ENCODE assay signal across 9 cellular contexts in genomic region chr7:17302575-17303142, GRCh38. TPM values are rescaled to one million over a fixed set of nuclear protein-coding genes. Genes with fewer than 3 reads are reported as not detected.
DNase-seq lines count a peak whose midpoint lies in the region; ATAC-seq, FAIRE-seq and TF ChIP-seq lines count a peak whose summit lies in the region.
"Had no signal": no experiment of that assay in that cellular context is flagged by ENCODE, and none has a peak within 500 bp of the region (broad histone marks: within the 10 kb centered on the region; RNA-seq: fewer than 3 reads in every experiment).

No MANE protein-coding gene starts in this region.

- peak; percentile 84 for FAIRE-seq in small intestine (lab: Jason Lieb, UNC)

- no peak overlapping the region for H3K27ac ChIP-seq in MM.1S (ENCODE audit: low read length)
- no peak overlapping the region for H3K27ac ChIP-seq in coronary artery
- no peak overlapping the region for H3K27ac ChIP-seq in small intestine (ENCODE audit: low read depth in 1 of 2, low read length in 1 of 2)
- H3K27ac ChIP-seq: 22Rv1 had no signal

- no peak overlapping the region for H3K9ac ChIP-seq in MM.1S (ENCODE audit: low read length)

- H3K4me3 ChIP-seq in MM.1S (ENCODE audit: low read length) (0 out of 2 replicates have a peak overlapping the region, but pooled peaks have one; percentile 12), coronary artery (peak overlapping the region; percentile 99), small intestine (ENCODE audit: low read depth in 1 of 2, low read length in 2 of 2) (no peak overlapping the region)

- peak overlapping the region; percentile 40 for H3K4me2 ChIP-seq in MM.1S (ENCODE audit: low read depth, low read length)

- H3K9me3 ChIP-seq in MM.1S (replicated peaks; ENCODE audit: insufficient read depth, low read length), result no peaks in the 10 kb centered on the region
- H3K9me3 ChIP-seq in small intestine (ENCODE audit: control insufficient read depth, low read depth), result no peaks in the 10 kb centered on the region

- 0 out of 2 replicates have a peak, but pooled peaks cover 5% of the 10 kb centered on the region for H3K4me1 ChIP-seq in MM.1S (ENCODE audit: low read length)
- peaks cover 6 to 13% of the 10 kb centered on the region in 2 donors for H3K4me1 ChIP-seq in small intestine (ENCODE audit: control insufficient read depth in 2 of 2, insufficient read depth in 1 of 2, low read depth in 1 of 2, low read length in 1 of 2)

- peak; percentile 15 for TF ChIP-seq CTCF in MM.1S (IDR thresholded peaks at IDR 0.05; ENCODE audit: low read length)
- no peak for TF ChIP-seq CTCF in coronary artery (IDR thresholded peaks at IDR 0.05)

- no peaks in the 10 kb centered on the region for H4K20me1 ChIP-seq in MM.1S (ENCODE audit: insufficient read depth, low read length)

- no peaks in the 10 kb centered on the region for H3K9me2 ChIP-seq in MM.1S (replicated peaks; ENCODE audit: insufficient read depth, low read length)

- peaks cover 5% of the 10 kb centered on the region; the same call in 1 of the 2 replicates for H3F3A ChIP-seq in MM.1S (ENCODE audit: insufficient read depth, low read length)

- no peaks in the 10 kb centered on the region for H3K36me3 ChIP-seq in MM.1S (replicated peaks; ENCODE audit: insufficient read depth, low read length)
- no peaks in the 10 kb centered on the region for H3K36me3 ChIP-seq in small intestine (ENCODE audit: control insufficient read depth in 2 of 2, insufficient read depth in 2 of 2, low read length in 2 of 2)

- H3K27me3 ChIP-seq in MM.1S (replicated peaks; ENCODE audit: insufficient read depth, low read length) (no peaks in the 10 kb centered on the region), small intestine (ENCODE audit: control insufficient read depth in 2 of 2, insufficient read depth in 2 of 2, low read length in 2 of 2) (no peaks in the 10 kb centered on the region)

- WGBS in small intestine, 3 donors, result 33 to 70% (median 48%) methylated on average over 8 of the region's 8 CpGs

- no peak overlapping the region for H2AFZ ChIP-seq in MM.1S (ENCODE audit: low read length)

- DNase-seq in DMS53 (lab: John Stamatoyannopoulos, UW) (peak; percentile 11), DMS53 treated with DMSO at 0.1 percent for 48 hours (lab: John Stamatoyannopoulos, UW; ENCODE audit: unreplicated experiment) (no peak), MM.1S (peak; percentile 32), coronary artery (ENCODE audit: low spot score) (no peak), small intestine (no peak), left colon (no peak)
- DNase-seq in effector CD8-positive, alpha-beta T cell (lab: John Stamatoyannopoulos, UW), result no peak

- intact Hi-C loops in left colon (cut with DNase I, micrococcal nuclease), result no loop called here

- ATAC-seq in GM21717 (IDR thresholded peaks at IDR 0.05; ENCODE audit: unreplicated experiment) (peak; percentile 38), left colon (no peak)

- peaks cover 51% of the 10 kb centered on the region for H3K79me2 ChIP-seq in MM.1S (ENCODE audit: low read length)

RNA-seq across cellular contexts. Expression of gene AHR, which starts 4.2 kb away (rescaled TPM):
- polyA plus RNA-seq in small intestine, result 10 to 100 TPM; 10.1 to 13.2 (median 11.6) TPM
- 10 to 100 TPM; 33.0 to 38.4 TPM for total RNA-seq in left colon

Comparison
In these comparisons a context has a peak if more than half of its experiments do, and no peak if none do; other contexts are left out.
1. DNase-seq: peak in DMS53 (single experiment) and MM.1S (single experiment); none in DMS53 treated with DMSO at 0.1 percent for 48 hours (single experiment), coronary artery (single experiment), small intestine (single experiment), effector CD8-positive, alpha-beta T cell (single experiment) and left colon (0 of 2).
2. H3K4me3 ChIP-seq: peak in MM.1S (single experiment) and coronary artery (single experiment); none in small intestine (0 of 2).